In the genomic region with DNA sequence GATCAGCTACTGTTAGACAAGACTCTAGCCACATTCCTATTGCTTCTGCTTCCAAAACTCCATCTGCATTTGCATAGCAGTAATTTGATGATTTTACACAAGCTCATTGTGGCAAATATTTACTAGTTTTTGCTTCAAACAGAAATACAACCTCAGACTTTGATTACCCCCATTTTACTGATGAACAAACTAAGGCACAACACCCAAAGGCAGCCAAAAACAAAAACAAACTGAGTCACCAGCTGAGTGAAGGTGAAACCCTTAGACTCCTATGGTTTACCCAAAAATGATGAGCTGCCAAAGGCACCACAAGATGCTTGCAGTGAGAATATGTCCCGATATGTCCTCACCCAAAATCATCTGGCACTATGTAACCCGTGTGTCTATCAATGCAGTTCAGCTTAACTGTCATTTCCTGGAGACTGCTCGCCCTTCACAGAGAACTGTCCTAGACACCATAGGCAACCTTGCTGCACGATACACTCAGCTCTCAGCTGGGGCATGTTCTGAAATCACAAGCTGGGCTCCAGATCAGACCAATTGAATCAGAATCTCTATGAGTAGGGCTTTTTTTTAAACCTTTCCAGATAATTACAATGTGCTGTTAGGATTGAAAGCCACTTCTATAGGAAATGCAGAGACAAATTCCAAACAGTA, we compare ENCODE assay signal across 2 cellular contexts.
TF ChIP-seq lines count a peak whose summit lies in the region.

No MANE protein-coding gene starts in this region.

TF ChIP-seq in HepG2, 621 proteins besides CTCF, POLR2A, EP300 and RAD21:
- peak; percentile 4; the same call in 1 of the 2 replicates for TF ChIP-seq HNF1B (CRISPR knock-in tag; IDR thresholded peaks at IDR 0.05)
- no peak for TF ChIP-seq ZBTB20 (CRISPR knock-in tag; IDR thresholded peaks at IDR 0.05; ENCODE audit: borderline replicate concordance, low read depth)
- peak; percentile 92 for TF ChIP-seq ZNF629 (CRISPR knock-in tag; conservative IDR thresholded peaks at IDR 0.05)
- TF ChIP-seq RBAK (CRISPR knock-in tag; IDR thresholded peaks at IDR 0.05): peak; percentile 77; the same call in 1 of the 2 replicates
- peak; percentile 84; the same call in 1 of the 2 replicates for TF ChIP-seq CHD4 (IDR thresholded peaks at IDR 0.05; ENCODE audit: borderline replicate concordance, low read length)
- TF ChIP-seq GABPA (IDR thresholded peaks at IDR 0.05; ENCODE audit: low read depth, low read length): no peak
- no peak for TF ChIP-seq GABPA (CRISPR knock-in tag; IDR thresholded peaks at IDR 0.05; ENCODE audit: low read depth)
- TF ChIP-seq ZBTB8A (CRISPR knock-in tag; IDR thresholded peaks at IDR 0.05; ENCODE audit: borderline replicate concordance, low read depth): no peak
TF ChIP-seq in HepG2: peak in this region for 4.

TF ChIP-seq in GM12878, 131 proteins besides CTCF, POLR2A, EP300 and RAD21:
- TF ChIP-seq RAD51 (IDR thresholded peaks at IDR 0.05) (no peak), RB1 (IDR thresholded peaks at IDR 0.05; ENCODE audit: borderline replicate concordance) (no peak), DPF2 (IDR thresholded peaks at IDR 0.05) (no peak), HDGF (IDR thresholded peaks at IDR 0.05) (no peak), GATAD2B (conservative IDR thresholded peaks at IDR 0.05; ENCODE audit: low read depth) (no peak), TBL1XR1 (IDR thresholded peaks at IDR 0.05; ENCODE audit: low read depth, low read length) (no peak), ZNF592 (IDR thresholded peaks at IDR 0.05) (no peak)
- TF ChIP-seq, protein P1, sequence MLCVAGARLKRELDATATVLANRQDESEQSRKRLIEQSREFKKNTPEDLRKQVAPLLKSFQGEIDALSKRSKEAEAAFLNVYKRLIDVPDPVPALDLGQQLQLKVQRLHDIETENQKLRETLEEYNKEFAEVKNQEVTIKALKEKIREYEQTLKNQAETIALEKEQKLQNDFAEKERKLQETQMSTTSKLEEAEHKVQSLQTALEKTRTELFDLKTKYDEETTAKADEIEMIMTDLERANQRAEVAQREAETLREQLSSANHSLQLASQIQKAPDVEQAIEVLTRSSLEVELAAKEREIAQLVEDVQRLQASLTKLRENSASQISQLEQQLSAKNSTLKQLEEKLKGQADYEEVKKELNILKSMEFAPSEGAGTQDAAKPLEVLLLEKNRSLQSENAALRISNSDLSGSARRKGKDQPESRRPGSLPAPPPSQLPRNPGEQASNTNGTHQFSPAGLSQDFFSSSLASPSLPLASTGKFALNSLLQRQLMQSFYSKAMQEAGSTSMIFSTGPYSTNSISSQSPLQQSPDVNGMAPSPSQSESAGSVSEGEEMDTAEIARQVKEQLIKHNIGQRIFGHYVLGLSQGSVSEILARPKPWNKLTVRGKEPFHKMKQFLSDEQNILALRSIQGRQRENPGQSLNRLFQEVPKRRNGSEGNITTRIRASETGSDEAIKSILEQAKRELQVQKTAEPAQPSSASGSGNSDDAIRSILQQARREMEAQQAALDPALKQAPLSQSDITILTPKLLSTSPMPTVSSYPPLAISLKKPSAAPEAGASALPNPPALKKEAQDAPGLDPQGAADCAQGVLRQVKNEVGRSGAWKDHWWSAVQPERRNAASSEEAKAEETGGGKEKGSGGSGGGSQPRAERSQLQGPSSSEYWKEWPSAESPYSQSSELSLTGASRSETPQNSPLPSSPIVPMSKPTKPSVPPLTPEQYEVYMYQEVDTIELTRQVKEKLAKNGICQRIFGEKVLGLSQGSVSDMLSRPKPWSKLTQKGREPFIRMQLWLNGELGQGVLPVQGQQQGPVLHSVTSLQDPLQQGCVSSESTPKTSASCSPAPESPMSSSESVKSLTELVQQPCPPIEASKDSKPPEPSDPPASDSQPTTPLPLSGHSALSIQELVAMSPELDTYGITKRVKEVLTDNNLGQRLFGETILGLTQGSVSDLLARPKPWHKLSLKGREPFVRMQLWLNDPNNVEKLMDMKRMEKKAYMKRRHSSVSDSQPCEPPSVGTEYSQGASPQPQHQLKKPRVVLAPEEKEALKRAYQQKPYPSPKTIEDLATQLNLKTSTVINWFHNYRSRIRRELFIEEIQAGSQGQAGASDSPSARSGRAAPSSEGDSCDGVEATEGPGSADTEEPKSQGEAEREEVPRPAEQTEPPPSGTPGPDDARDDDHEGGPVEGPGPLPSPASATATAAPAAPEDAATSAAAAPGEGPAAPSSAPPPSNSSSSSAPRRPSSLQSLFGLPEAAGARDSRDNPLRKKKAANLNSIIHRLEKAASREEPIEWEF (IDR thresholded peaks at IDR 0.05; ENCODE audit: insufficient replicate concordance, low read depth, low read length): no peak
- TF ChIP-seq, protein P2, sequence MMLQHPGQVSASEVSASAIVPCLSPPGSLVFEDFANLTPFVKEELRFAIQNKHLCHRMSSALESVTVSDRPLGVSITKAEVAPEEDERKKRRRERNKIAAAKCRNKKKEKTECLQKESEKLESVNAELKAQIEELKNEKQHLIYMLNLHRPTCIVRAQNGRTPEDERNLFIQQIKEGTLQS (IDR thresholded peaks at IDR 0.05; ENCODE audit: borderline replicate concordance, extremely low read depth, low read depth, low read length): no peak
